In genomic region chr11:96016978-96017502, GRCh38 we compare ENCODE assay signal across 25 cellular contexts.
"Had no signal": no experiment of that assay in that cellular context is flagged by ENCODE, and none has a peak within 500 bp of the region (broad histone marks: within the 10 kb centered on the region; RNA-seq: fewer than 3 reads in every experiment).

No MANE protein-coding gene starts in this region.

- H3K27ac ChIP-seq: dorsolateral prefrontal cortex, epithelial cell of prostate, gastrocnemius medialis, ovary, psoas muscle, skin epidermis, suprapubic skin, transverse colon, upper lobe of right lung, uterus had no signal

- ATAC-seq: esophagus mucosa; gastrocnemius medialis; left lobe of liver; mucosa of descending colon; psoas muscle; right cardiac atrium; stimulated activated naive B cell treated with anti-CD40 and anti-IgM and Interleukin-4, amounts not matched to agents 10 μg/mL and 1 μg/mL and 100 μg/mL, for 72 hours; upper lobe of right lung had no signal

- H3K36me3 Mint-ChIP-seq: naive B cell had no signal

- H3K27ac Mint-ChIP-seq: endodermal cell had no signal

- H3K4me1 ChIP-seq: psoas muscle, uterus had no signal

- H3K4me3 Mint-ChIP-seq: endodermal cell; memory B cell; naive B cell; stimulated activated naive B cell treated with anti-CD40 and anti-IgM and Interleukin-4, amounts not matched to agents 10 μg/mL and 1 μg/mL and 100 μg/mL, for 72 hours had no signal

- H3K9me3 ChIP-seq: gastrocnemius medialis, mucosa of descending colon, ovary, psoas muscle, suprapubic skin, transverse colon, upper lobe of right lung, uterus had no signal

- DNase-seq: dorsolateral prefrontal cortex; endodermal cell; gastrocnemius medialis; head of caudate nucleus; mucosa of descending colon; naive B cell; nephron progenitor cell; occipital lobe; ovary; posterior cingulate gyrus; psoas muscle; right cardiac atrium; stimulated activated CD4-positive, alpha-beta T cell treated with anti-CD3 and anti-CD28 coated beads, Interleukin-2, amount 100 ng/mL, for 48 hours; stimulated activated naive B cell treated with anti-CD40 and anti-IgM and Interleukin-4, amounts not matched to agents 10 μg/mL and 1 μg/mL and 100 μg/mL, for 72 hours; transverse colon; upper lobe of right lung; uterus had no signal

- H3K36me3 ChIP-seq: gastrocnemius medialis, ovary, suprapubic skin, transverse colon, upper lobe of right lung, uterus had no signal

- H3K4me3 ChIP-seq: dorsolateral prefrontal cortex, gastrocnemius medialis, lung, mucosa of descending colon, ovary, psoas muscle, skin epidermis, suprapubic skin, transverse colon, upper lobe of right lung, uterus had no signal

- H3K27me3 Mint-ChIP-seq: memory B cell; naive B cell; stimulated activated naive B cell treated with anti-CD40 and anti-IgM and Interleukin-4, amounts not matched to agents 10 μg/mL and 1 μg/mL and 100 μg/mL, for 72 hours; stimulated activated naive CD8-positive, alpha-beta T cell treated with anti-CD3 and anti-CD28 coated beads, Interleukin-15, amount 100 ng/mL, for 72 hours had no signal

- H3K27me3 ChIP-seq: dorsolateral prefrontal cortex, gastrocnemius medialis, ovary, suprapubic skin, transverse colon, upper lobe of right lung, uterus had no signal

- H3K9me3 Mint-ChIP-seq: endodermal cell; memory B cell; naive B cell; nephron progenitor cell; stimulated activated naive B cell treated with anti-CD40 and anti-IgM and Interleukin-4, amounts not matched to agents 10 μg/mL and 1 μg/mL and 100 μg/mL, for 72 hours; stimulated activated naive CD8-positive, alpha-beta T cell treated with anti-CD3 and anti-CD28 coated beads, Interleukin-15, amount 100 ng/mL, for 72 hours had no signal
